ENCODE assay signal across 20 cellular contexts in the genomic region with DNA sequence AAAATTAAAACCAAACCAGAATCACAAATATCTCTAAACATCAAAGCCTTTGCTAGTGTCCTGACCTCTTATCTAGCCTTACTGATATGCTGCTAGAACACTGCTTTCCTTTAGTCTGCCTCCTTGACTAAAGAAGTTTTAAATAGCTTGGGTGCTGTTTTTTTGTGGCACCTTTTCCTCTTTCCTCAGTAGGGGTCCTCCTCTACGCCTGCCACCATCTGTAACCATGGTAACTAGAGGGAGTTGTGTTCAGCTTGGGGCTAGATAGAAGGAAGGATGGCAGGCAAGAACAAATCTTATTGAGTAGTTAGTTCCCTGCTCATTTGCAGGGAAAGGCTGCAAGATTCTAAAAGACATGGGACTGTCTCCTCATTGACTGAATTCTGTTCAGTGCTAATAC.
DNase-seq lines count a peak whose midpoint lies in the region; ATAC-seq and TF ChIP-seq lines count a peak whose summit lies in the region.
"Had no signal": no experiment of that assay in that cellular context is flagged by ENCODE, and none has a peak within 500 bp of the region (broad histone marks: within the 10 kb centered on the region; RNA-seq: fewer than 3 reads in every experiment).

No MANE protein-coding gene starts in this region.

- dilution Hi-C loops in mammary epithelial cell (cut with HindIII; ENCODE audit: low sequenced_read_pairs) = no loop called here

- BruUV-seq in mammary epithelial cell (replicated peaks; lab: Mats Ljungman, UMichigan) = no TSS peak

- 86% methylated on average over 1 of the region's 1 CpG for WGBS in mammary epithelial cell (ENCODE audit: low coverage, missing lambda C conversion rate)

- H3K36me3 Mint-ChIP-seq in nephron progenitor cell (ENCODE audit: low read depth) = peaks cover 5% of the 10 kb centered on the region
- H3K36me3 Mint-ChIP-seq: CD14-positive monocyte had no signal

- H3K4me3 ChIP-seq in Loucy (ENCODE audit: low read length, poor library complexity, severe bottlenecking) (no peak overlapping the region), mammary epithelial cell (replicated peaks in 1 of 3; ENCODE audit: insufficient read depth in 1 of 3, low read depth in 2 of 3, low read length in 3 of 3) (no peak overlapping the region), coronary artery (no peak overlapping the region)
- H3K4me3 ChIP-seq: PC-9 had no signal

- DNase-seq in ELF-1 (ENCODE audit: low read depth, low spot score) (peak; percentile 19), cerebellum (ENCODE audit: low spot score) (peak; percentile 10), nephron progenitor cell (no peak), mammary epithelial cell (no peak), coronary artery (ENCODE audit: low spot score) (no peak), foreskin melanocyte (no peak)
- DNase-seq: ACHN, DMS153, GOT3, NCI-H146, NCI-H2029 treated with DMSO at 0.1 percent for 48 hours, PC-9, SIG-M5, SW 1271, T-helper 2 cell had no signal

- no peaks in the 10 kb centered on the region for H3F3A ChIP-seq in Loucy (ENCODE audit: low read depth)

- H3K9me2 ChIP-seq in Loucy (replicated peaks; ENCODE audit: low read depth, low read length) = no peaks in the 10 kb centered on the region

- H3K27me3 Mint-ChIP-seq in nephron progenitor cell (ENCODE audit: low read depth, poor library complexity) = peaks cover 3% of the 10 kb centered on the region

- TF ChIP-seq CTCF in Loucy (conservative IDR thresholded peaks at IDR 0.05; ENCODE audit: low read length) (peak; percentile 21; the same call in 1 of the 2 replicates), nephron progenitor cell (IDR thresholded peaks at IDR 0.05) (no peak), mammary epithelial cell (conservative IDR thresholded peaks at IDR 0.05 in 1 of 2, IDR thresholded peaks at IDR 0.05 in 1 of 2; ENCODE audit: extremely low read depth in 1 of 2, insufficient read depth in 1 of 2, low read depth in 1 of 2, low read length in 2 of 2) (no peak), coronary artery (IDR thresholded peaks at IDR 0.05) (no peak)

- in situ Hi-C loops in mammary epithelial cell (cut with MboI; ENCODE audit: low sequenced_read_pairs in 2 of 2) = loop anchor here in 1 of 2 donors (25.0 kb wide), 1 partner anchor 450 kb away; no protein-coding TSS in a partner anchor

- no peak overlapping the region for H3K4me3 Mint-ChIP-seq in nephron progenitor cell
- H3K4me3 Mint-ChIP-seq: CD14-positive monocyte had no signal

- H3K9me3 Mint-ChIP-seq in nephron progenitor cell = no peaks in the 10 kb centered on the region

- peaks cover 2% of the 10 kb centered on the region for H3K36me3 ChIP-seq in Loucy (ENCODE audit: insufficient read depth, low read length)
- no peaks in the 10 kb centered on the region for H3K36me3 ChIP-seq in mammary epithelial cell (ENCODE audit: insufficient read depth, low read length)

- no peak overlapping the region for H3K9ac ChIP-seq in Loucy (ENCODE audit: low read depth, low read length, poor library complexity, severe bottlenecking)
- H3K9ac ChIP-seq in mammary epithelial cell (ENCODE audit: insufficient read depth, low read length) = no peak overlapping the region
- H3K9ac ChIP-seq: KMS-11 had no signal

- CTCF ChIA-PET in mammary epithelial cell (lab: Charles Lee; ENCODE audit: low non-redundant PET) = no interaction called here

- no peak overlapping the region for H3K27ac ChIP-seq in mammary epithelial cell (ENCODE audit: insufficient read depth, low read depth, low read length)
- H3K27ac ChIP-seq in coronary artery = no peak overlapping the region
- H3K27ac ChIP-seq: KMS-11, PC-9, RWPE1 had no signal

- H2AFZ ChIP-seq in Loucy (ENCODE audit: low read length) (no peak overlapping the region), mammary epithelial cell (ENCODE audit: low read depth, low read length) (no peak overlapping the region)
- H2AFZ ChIP-seq: PC-9 had no signal

- H3K27me3 ChIP-seq in Loucy (ENCODE audit: insufficient read depth, low read length, poor library complexity, severe bottlenecking) (no peaks in the 10 kb centered on the region), mammary epithelial cell (ENCODE audit: insufficient read depth, low read length) (no peaks in the 10 kb centered on the region)

- no peaks in the 10 kb centered on the region for H3K9me3 ChIP-seq in Loucy (ENCODE audit: insufficient read depth, low read depth, low read length)
- H3K9me3 ChIP-seq in mammary epithelial cell (replicated peaks; ENCODE audit: insufficient read depth, low read length) = no peaks in the 10 kb centered on the region

- H3K27ac Mint-ChIP-seq in nephron progenitor cell = peak overlapping the region; percentile 85
- H3K27ac Mint-ChIP-seq: CD14-positive monocyte had no signal

- H4K20me1 ChIP-seq in Loucy (ENCODE audit: insufficient read depth, low read length, poor library complexity, severe bottlenecking) (no peaks in the 10 kb centered on the region), mammary epithelial cell (ENCODE audit: insufficient read depth, low read length) (no peaks in the 10 kb centered on the region)

- ATAC-seq in HG03521 (IDR thresholded peaks at IDR 0.05; ENCODE audit: unreplicated experiment) = no peak

- no peak overlapping the region for H3K4me2 ChIP-seq in Loucy (ENCODE audit: low read depth, low read length, poor library complexity, severe bottlenecking)
- H3K4me2 ChIP-seq in mammary epithelial cell (ENCODE audit: insufficient read depth, low read depth, low read length) = no peak overlapping the region
- H3K4me2 ChIP-seq: KMS-11, PC-9 had no signal

- H3K79me2 ChIP-seq in Loucy (ENCODE audit: insufficient read depth, low read length) = no peaks in the 10 kb centered on the region
- H3K79me2 ChIP-seq in mammary epithelial cell (ENCODE audit: insufficient read depth, low read length) = no peaks in the 10 kb centered on the region

- H3K4me1 ChIP-seq in Loucy (ENCODE audit: insufficient read depth, low read length, poor library complexity, severe bottlenecking) = peaks cover 26% of the 10 kb centered on the region
- H3K4me1 ChIP-seq in mammary epithelial cell (ENCODE audit: insufficient read depth, low read length) = no peaks in the 10 kb centered on the region

- H3K4me1 Mint-ChIP-seq in nephron progenitor cell = peaks cover 12% of the 10 kb centered on the region
- H3K4me1 Mint-ChIP-seq: CD14-positive monocyte had no signal

- intact Hi-C loops in mammary epithelial cell (cut with micrococcal nuclease) = no loop called here

Comparison
In these comparisons a context has a peak if more than half of its experiments do, and no peak if none do; other contexts are left out.
1. DNase-seq: peak in ELF-1 (single experiment) and cerebellum (single experiment); none in nephron progenitor cell (single experiment), mammary epithelial cell (single experiment), coronary artery (single experiment) and foreskin melanocyte (single experiment).